Comparison of ENCODE assay signal across 16 cellular contexts in genomic region chr1:236206548-236206947, GRCh38.
DNase-seq lines count a peak whose midpoint lies in the region; ATAC-seq and TF ChIP-seq lines count a peak whose summit lies in the region.
"Had no signal": no experiment of that assay in that cellular context is flagged by ENCODE, and none has a peak within 500 bp of the region (broad histone marks: within the 10 kb centered on the region; RNA-seq: fewer than 3 reads in every experiment).

No MANE protein-coding gene starts in this region.

- H2AFZ ChIP-seq in PC-9: peak overlapping the region; percentile 34; the same call in 1 of the 2 replicates

- DNase-seq in DMS53 treated with DMSO at 0.1 percent for 48 hours (lab: John Stamatoyannopoulos, UW; ENCODE audit: unreplicated experiment) (peak; percentile 84), PC-9 (no peak), left ventricle myocardium inferior (no peak), NCI-H345 (lab: John Stamatoyannopoulos, UW) (no peak), DMS79 treated with DMSO at 0.1 percent for 48 hours (lab: John Stamatoyannopoulos, UW) (no peak)
- DNase-seq: cortex of kidney; HCEC 1CT; NCI-H1105 treated with DMSO at 0.1 percent for 48 hours; NCI-H748 treated with DMSO at 0.1 percent for 48 hours; stimulated activated CD4-positive, alpha-beta T cell treated with anti-CD3 and anti-CD28 coated beads, Interleukin-2, amount 100 ng/mL, for 48 hours; stimulated activated naive CD4-positive, alpha-beta T cell treated with Interleukin-2 at 50 U/mL for 16 hours; WERI-Rb-1 had no signal

- BruUV-seq in PC-9 (replicated peaks; lab: Mats Ljungman, UMichigan): no TSS peak

- no peak for ATAC-seq in GM18870 (IDR thresholded peaks at IDR 0.05; ENCODE audit: unreplicated experiment)
- ATAC-seq in activated T-helper 17 cell treated with anti-CD3 and anti-CD28 coated beads, Interleukin-2, amount 50 U/mL, for 72 hours (replicated peaks): no peak

- H3K9me3 ChIP-seq in PC-9 (ENCODE audit: insufficient read depth, low read depth): no peaks in the 10 kb centered on the region
- H3K9me3 ChIP-seq in left ventricle myocardium inferior (replicated peaks): peaks cover 17% of the 10 kb centered on the region
- H3K9me3 ChIP-seq: SJSA1 had no signal

- H3K9me3 Mint-ChIP-seq in nephron: peaks cover 30% of the 10 kb centered on the region
- H3K9me3 Mint-ChIP-seq in activated T-helper 17 cell treated with anti-CD3 and anti-CD28 coated beads, Interleukin-2, amount 50 U/mL, for 72 hours: peaks cover 9% of the 10 kb centered on the region

- CTCF ChIA-PET in PC-9 (lab: Charles Lee): no interaction called here

- H3K9me2 ChIP-seq in PC-9 (ENCODE audit: insufficient read depth): no peaks in the 10 kb centered on the region; the same call in 1 of the 2 replicates

- POLR2A ChIA-PET in PC-9 (lab: Charles Lee; ENCODE audit: unreplicated experiment): no interaction called here

- H3K36me3 ChIP-seq in PC-9 (ENCODE audit: low read depth) (no peaks in the 10 kb centered on the region), left ventricle myocardium inferior (peaks cover 26% of the 10 kb centered on the region)
- H3K36me3 ChIP-seq: SJSA1, WERI-Rb-1 had no signal

- H3K4me1 Mint-ChIP-seq in nephron: peaks cover 15% of the 10 kb centered on the region
- no peaks in the 10 kb centered on the region for H3K4me1 Mint-ChIP-seq in activated T-helper 17 cell treated with anti-CD3 and anti-CD28 coated beads, Interleukin-2, amount 50 U/mL, for 72 hours

- no peaks in the 10 kb centered on the region for H4K20me1 ChIP-seq in PC-9 (ENCODE audit: insufficient read depth)

- no peaks in the 10 kb centered on the region for H3F3A ChIP-seq in PC-9 (ENCODE audit: insufficient read depth, low read depth)

- H3K4me3 ChIP-seq in PC-9 (no peak overlapping the region), left ventricle myocardium inferior (no peak overlapping the region)
- H3K4me3 ChIP-seq: SJSA1 had no signal

- H3K36me3 Mint-ChIP-seq in nephron (ENCODE audit: low read depth): peaks cover 47% of the 10 kb centered on the region
- H3K36me3 Mint-ChIP-seq in activated T-helper 17 cell treated with anti-CD3 and anti-CD28 coated beads, Interleukin-2, amount 50 U/mL, for 72 hours (ENCODE audit: low read depth): peaks cover 95% of the 10 kb centered on the region

- no peak overlapping the region for H3K4me3 Mint-ChIP-seq in nephron
- H3K4me3 Mint-ChIP-seq in activated T-helper 17 cell treated with anti-CD3 and anti-CD28 coated beads, Interleukin-2, amount 50 U/mL, for 72 hours: no peak overlapping the region

- no peak overlapping the region for H3K4me2 ChIP-seq in PC-9

- no peaks in the 10 kb centered on the region for H3K4me1 ChIP-seq in PC-9 (replicated peaks; ENCODE audit: insufficient read depth)
- peaks cover 19% of the 10 kb centered on the region for H3K4me1 ChIP-seq in left ventricle myocardium inferior
- H3K4me1 ChIP-seq: SJSA1 had no signal

- TF ChIP-seq CTCF in PC-9 (conservative IDR thresholded peaks at IDR 0.05) (no peak), left ventricle myocardium inferior (IDR thresholded peaks at IDR 0.05; ENCODE audit: borderline replicate concordance) (no peak), nephron (IDR thresholded peaks at IDR 0.05; ENCODE audit: unreplicated experiment in 3 of 3) (no peak)

- no peaks in the 10 kb centered on the region for H3K79me2 ChIP-seq in PC-9 (ENCODE audit: low read depth)

- H3K27me3 ChIP-seq in PC-9 (ENCODE audit: insufficient read depth, low read depth) (no peaks in the 10 kb centered on the region), left ventricle myocardium inferior (ENCODE audit: low read depth) (no peaks in the 10 kb centered on the region)
- H3K27me3 ChIP-seq: SJSA1 had no signal

- intact Hi-C loops in PC-9 (cut with micrococcal nuclease; ENCODE audit: unreplicated experiment): no loop called here
- intact Hi-C loops in left ventricle myocardium inferior (cut with micrococcal nuclease): no loop called here

- H3K27ac Mint-ChIP-seq in nephron: peak overlapping the region in 2 of 3 experiments; percentile 71 to 80
- H3K27ac Mint-ChIP-seq in activated T-helper 17 cell treated with anti-CD3 and anti-CD28 coated beads, Interleukin-2, amount 50 U/mL, for 72 hours: no peak overlapping the region

- no peak overlapping the region for H3K27ac ChIP-seq in PC-9
- H3K27ac ChIP-seq in left ventricle myocardium inferior (replicated peaks): peak overlapping the region; percentile 39
- H3K27ac ChIP-seq: SJSA1, WERI-Rb-1 had no signal

- no peaks in the 10 kb centered on the region for H3K27me3 Mint-ChIP-seq in nephron (ENCODE audit: low read depth)
- no peaks in the 10 kb centered on the region for H3K27me3 Mint-ChIP-seq in activated T-helper 17 cell treated with anti-CD3 and anti-CD28 coated beads, Interleukin-2, amount 50 U/mL, for 72 hours
